ENCODE assay signal across 1 cellular context in the genomic region with DNA sequence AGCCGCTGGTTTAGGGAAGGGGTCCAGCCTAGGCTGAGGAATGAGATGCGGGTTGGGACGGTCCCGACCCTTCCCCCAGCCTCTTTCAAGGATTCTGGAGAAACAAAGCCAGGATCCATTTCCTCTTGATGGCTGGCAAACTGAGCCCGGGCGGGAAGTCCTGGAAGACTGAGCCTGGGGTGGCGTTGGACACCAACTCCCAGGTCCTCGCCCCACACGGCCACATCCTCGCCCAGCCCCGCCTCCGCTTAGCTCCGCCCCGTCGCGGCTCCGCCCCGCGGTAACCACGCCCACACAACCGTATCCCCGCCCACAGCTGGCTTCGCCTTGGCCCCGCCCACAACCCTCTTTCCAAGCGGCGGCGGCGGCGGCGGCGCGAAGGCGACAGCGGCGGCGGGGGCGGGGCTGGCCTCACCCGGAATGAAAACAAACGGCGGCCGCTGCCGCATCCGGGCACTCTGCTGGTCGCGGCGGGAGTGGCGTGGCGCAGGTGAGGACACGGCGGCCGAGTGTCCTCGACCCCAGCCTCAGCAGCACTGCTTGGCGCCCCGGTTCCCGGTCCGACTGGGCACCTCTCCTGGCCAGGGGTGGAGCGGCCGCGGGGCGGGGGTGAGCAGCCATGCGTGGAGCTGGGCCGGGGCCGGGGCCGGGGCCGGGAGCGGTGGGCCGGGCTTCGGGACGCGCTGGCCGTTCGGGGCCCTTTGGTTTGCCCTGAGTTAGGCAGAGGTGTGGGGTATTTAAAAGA.
TF ChIP-seq lines count a peak whose summit lies in the region.

NUB1 (plus strand) TSS at position 456 of the 745 bp plus-strand sequence. CDS start 3,538 bp downstream, outside the sequence.

TF ChIP-seq in H1, 55 proteins besides CTCF, POLR2A, EP300 and RAD21 (continued from another document):
- TF ChIP-seq MAX (IDR thresholded peaks at IDR 0.05) (no peak), POU5F1 (IDR thresholded peaks at IDR 0.05; ENCODE audit: low read depth, low read length) (no peak), BCL11A (IDR thresholded peaks at IDR 0.05; ENCODE audit: low read depth in 2 of 2, low read length in 2 of 2) (no peak), SAP30 (IDR thresholded peaks at IDR 0.05; ENCODE audit: insufficient read depth, insufficient replicate concordance, low read length) (no peak), ZNF274 (IDR thresholded peaks at IDR 0.05; ENCODE audit: borderline replicate concordance, extremely low read depth, low read length) (no peak)
